Comparison of ENCODE assay signal across 28 cellular contexts in the genomic region with DNA sequence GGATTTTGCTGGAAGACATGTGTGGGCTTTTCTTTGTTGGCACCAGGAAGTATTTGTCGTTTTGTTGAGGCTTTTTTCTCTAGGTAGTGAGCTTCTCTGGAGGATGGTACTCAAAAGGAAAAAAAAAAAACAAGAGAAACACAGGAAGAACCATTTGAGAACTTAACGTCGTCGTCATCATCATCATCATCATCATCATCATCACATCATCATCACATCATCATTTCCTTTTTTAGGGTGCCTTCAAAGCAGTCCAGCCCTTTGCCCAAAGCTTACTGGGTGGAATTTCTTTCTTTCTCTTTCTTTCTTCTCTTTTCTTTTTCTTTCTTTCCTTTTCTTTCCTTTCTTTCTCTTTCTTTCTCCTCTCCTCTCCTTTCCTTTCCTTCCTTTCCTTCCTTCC. TPM values are rescaled to one million over a fixed set of nuclear protein-coding genes. Genes with fewer than 3 reads are reported as not detected.
"Had no signal": no experiment of that assay in that cellular context is flagged by ENCODE, and none has a peak within 500 bp of the region (broad histone marks: within the 10 kb centered on the region; RNA-seq: fewer than 3 reads in every experiment).

No MANE protein-coding gene starts in this region.

- H3K9me3 Mint-ChIP-seq: nephron; stimulated activated naive CD8-positive, alpha-beta T cell treated with anti-CD3 and anti-CD28 coated beads, Interleukin-15, Interleukin-2, amounts not matched to agents 100 ng/mL and 50 ng/mL, for 24 hours had no signal

- FAIRE-seq: endometrium, frontal cortex had no signal

- H3K36me3 Mint-ChIP-seq: stimulated activated memory B cell treated with anti-CD40 and anti-IgM and Interleukin-4, amounts not matched to agents 10 μg/mL and 1 μg/mL and 100 μg/mL, for 72 hours had no signal

- DNase-seq: cortex of kidney; effector memory CD4-positive, alpha-beta T cell; heart left ventricle; hippocampal formation; left colon; mesendoderm; naive B cell; spleen; stimulated activated CD4-positive, alpha-beta T cell treated with anti-CD3 and anti-CD28 coated beads, Interleukin-15, amount 100 ng/mL, for 24 hours; stimulated activated CD4-positive, alpha-beta T cell treated with anti-CD3 and anti-CD28 coated beads, Interleukin-1b, Interleukin-23, amount 100 ng/mL, for 48 hours; stimulated activated CD4-positive, alpha-beta T cell treated with anti-CD3 and anti-CD28 coated beads, Interleukin-4, amount 100 ng/mL, for 24 hours; transverse colon had no signal

- H3K4me3 Mint-ChIP-seq: naive B cell; nephron; stimulated activated memory B cell treated with anti-CD40 and anti-IgM and Interleukin-4, amounts not matched to agents 10 μg/mL and 1 μg/mL and 100 μg/mL, for 72 hours; stimulated activated naive CD8-positive, alpha-beta T cell treated with anti-CD3 and anti-CD28 coated beads, Interleukin-15, Interleukin-2, amounts not matched to agents 100 ng/mL and 50 ng/mL, for 24 hours had no signal

- ATAC-seq: esophagus mucosa; heart left ventricle; left colon; sciatic nerve; stimulated activated memory B cell treated with anti-CD40 and anti-IgM and Interleukin-4, amounts not matched to agents 10 μg/mL and 1 μg/mL and 100 μg/mL, for 72 hours had no signal

- H3K4me1 ChIP-seq: parathyroid adenoma, prostate gland had no signal

- H3K4me3 ChIP-seq: heart left ventricle, prostate gland, spleen, thoracic aorta, transverse colon had no signal

- H3K9me3 ChIP-seq: prostate gland, thoracic aorta, transverse colon had no signal

- H3K36me3 ChIP-seq: heart left ventricle, prostate gland, spleen, thoracic aorta, transverse colon had no signal

- H3K27ac ChIP-seq: heart left ventricle, parathyroid adenoma, prostate gland, spleen, thoracic aorta, transverse colon had no signal

- H3K27ac Mint-ChIP-seq: nephron; stimulated activated memory B cell treated with anti-CD40 and anti-IgM and Interleukin-4, amounts not matched to agents 10 μg/mL and 1 μg/mL and 100 μg/mL, for 72 hours; stimulated activated naive CD8-positive, alpha-beta T cell treated with anti-CD3 and anti-CD28 coated beads, Interleukin-15, Interleukin-2, amounts not matched to agents 100 ng/mL and 50 ng/mL, for 24 hours had no signal

RNA-seq across cellular contexts. Expression of a gene that starts 2.2 kb away (rescaled TPM):
- total RNA-seq: esophagus mucosa, glomerular endothelial cell, heart left ventricle, liver, lung microvascular endothelial cell, renal cortical epithelial cell, skeletal muscle tissue, spleen, thoracic aorta, ureter had no signal
